Comparison of ENCODE assay signal across 8 cellular contexts in the genomic region with DNA sequence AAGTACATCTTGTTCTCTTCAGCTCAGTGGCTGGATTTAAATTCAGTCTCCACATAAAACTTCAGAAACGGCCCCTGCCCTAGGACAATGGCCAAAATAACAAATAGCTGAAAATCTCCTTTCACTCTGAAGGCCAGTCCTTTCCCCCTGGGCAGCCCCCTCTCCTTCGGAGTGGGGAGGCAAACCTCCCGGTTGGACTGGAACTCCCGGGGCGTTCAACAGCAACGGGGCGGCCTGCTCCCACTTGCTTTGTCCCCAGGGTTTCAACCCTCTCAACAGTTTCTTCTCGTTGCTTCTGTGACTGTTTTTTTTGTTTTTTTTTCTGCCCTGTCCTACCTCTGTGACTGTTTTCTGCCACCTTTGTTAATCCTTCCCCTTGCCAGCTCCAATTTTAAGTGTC.
A peak's percentile ranks its signal among the peaks of the same experiment; 100 is the strongest.
DNase-seq lines count a peak whose midpoint lies in the region; ATAC-seq lines count a peak whose summit lies in the region.

No MANE protein-coding gene starts in this region.

- POLR2A ChIA-PET in activated CD4-positive, alpha-beta T cell treated with anti-CD3 and anti-CD28 coated beads, Interleukin-2, amount 10 ng/mL, durations not matched to agents 7 days and 5 days (lab: Charles Lee), result interaction anchor here (1.1 kb wide), 1 partner anchor 221 kb away, joined by 4 read pairs; no protein-coding TSS in a partner anchor
- POLR2A ChIA-PET in activated CD8-positive, alpha-beta T cell treated with anti-CD3 and anti-CD28 coated beads, Interleukin-2, amount 10 ng/mL, durations not matched to agents 7 days and 5 days (lab: Charles Lee), result interaction anchor here (0.5 to 6.2 kb wide), 8 partner anchors 9 to 242 kb away, joined by 3 to 87 read pairs (median 3); partner anchors contain the start of genes DUSP22 and IRF4

- H3K27ac Mint-ChIP-seq in activated CD4-positive, alpha-beta T cell treated with anti-CD3 and anti-CD28 coated beads, Interleukin-2, amount 10 ng/mL, durations not matched to agents 7 days and 5 days, result peak overlapping the region; percentile 86
- H3K27ac Mint-ChIP-seq in activated CD8-positive, alpha-beta T cell treated with anti-CD3 and anti-CD28 coated beads, Interleukin-2, amount 10 ng/mL, durations not matched to agents 7 days and 5 days, result peak overlapping the region; percentile 82

- peaks cover 51% of the 10 kb centered on the region for H3K4me1 Mint-ChIP-seq in activated CD4-positive, alpha-beta T cell treated with anti-CD3 and anti-CD28 coated beads, Interleukin-2, amount 10 ng/mL, durations not matched to agents 7 days and 5 days
- peaks cover 47% of the 10 kb centered on the region for H3K4me1 Mint-ChIP-seq in activated CD8-positive, alpha-beta T cell treated with anti-CD3 and anti-CD28 coated beads, Interleukin-2, amount 10 ng/mL, durations not matched to agents 7 days and 5 days (ENCODE audit: low read depth)

- peak; percentile 3 for ATAC-seq in HG02588 (IDR thresholded peaks at IDR 0.05; ENCODE audit: unreplicated experiment)
- ATAC-seq in activated CD8-positive, alpha-beta T cell treated with anti-CD3 and anti-CD28 coated beads, Interleukin-2, amount 10 ng/mL, durations not matched to agents 7 days and 5 days, result no peak
- no peak for ATAC-seq in HG03378 (IDR thresholded peaks at IDR 0.05; ENCODE audit: unreplicated experiment)

- H3K9me3 Mint-ChIP-seq in activated CD4-positive, alpha-beta T cell treated with anti-CD3 and anti-CD28 coated beads, Interleukin-2, amount 10 ng/mL, durations not matched to agents 7 days and 5 days, result no peaks in the 10 kb centered on the region
- H3K9me3 Mint-ChIP-seq in activated CD8-positive, alpha-beta T cell treated with anti-CD3 and anti-CD28 coated beads, Interleukin-2, amount 10 ng/mL, durations not matched to agents 7 days and 5 days (ENCODE audit: insufficient read depth), result no peaks in the 10 kb centered on the region

- H3K36me3 Mint-ChIP-seq in activated CD4-positive, alpha-beta T cell treated with anti-CD3 and anti-CD28 coated beads, Interleukin-2, amount 10 ng/mL, durations not matched to agents 7 days and 5 days (ENCODE audit: low read depth), result no peaks in the 10 kb centered on the region
- H3K36me3 Mint-ChIP-seq in activated CD8-positive, alpha-beta T cell treated with anti-CD3 and anti-CD28 coated beads, Interleukin-2, amount 10 ng/mL, durations not matched to agents 7 days and 5 days (ENCODE audit: low read depth), result no peaks in the 10 kb centered on the region

- CTCF ChIA-PET in activated CD4-positive, alpha-beta T cell treated with anti-CD3 and anti-CD28 coated beads, Interleukin-2, amount 10 ng/mL, durations not matched to agents 7 days and 5 days (lab: Charles Lee), result interaction anchor here (0.7 to 4.6 kb wide), 14 partner anchors 9 to 393 kb away, joined by 3 to 34 read pairs (median 4); partner anchors contain the start of gene IRF4
- CTCF ChIA-PET in activated CD8-positive, alpha-beta T cell treated with anti-CD3 and anti-CD28 coated beads, Interleukin-2, amount 10 ng/mL, durations not matched to agents 7 days and 5 days (lab: Charles Lee), result interaction anchor here (0.7 to 6.0 kb wide), 31 partner anchors 11 to 532 kb away, joined by 3 to 85 read pairs (median 5); partner anchors contain the start of genes DUSP22 and IRF4

- DNase-seq in activated CD4-positive, alpha-beta T cell treated with anti-CD3 and anti-CD28 coated beads, Interleukin-2, amount 10 ng/mL, durations not matched to agents 7 days and 5 days, result no peak
- DNase-seq in activated CD4-positive, alpha-beta T cell treated with anti-CD3 and anti-CD28 coated beads for 48 hours, result no peak
- no peak for DNase-seq in activated CD8-positive, alpha-beta T cell treated with anti-CD3 and anti-CD28 coated beads, Interleukin-2, amount 10 ng/mL, durations not matched to agents 7 days and 5 days
- DNase-seq in stimulated activated CD8-positive, alpha-beta memory T cell treated with anti-CD3 and anti-CD28 coated beads, Interleukin-4, amount 100 ng/mL, for 48 hours, result peak; percentile 32
- DNase-seq in retina, result no peak
- DNase-seq in NCI-H226, result no peak

- H3K27me3 Mint-ChIP-seq in activated CD4-positive, alpha-beta T cell treated with anti-CD3 and anti-CD28 coated beads, Interleukin-2, amount 10 ng/mL, durations not matched to agents 7 days and 5 days, result no peaks in the 10 kb centered on the region
- no peaks in the 10 kb centered on the region for H3K27me3 Mint-ChIP-seq in activated CD8-positive, alpha-beta T cell treated with anti-CD3 and anti-CD28 coated beads, Interleukin-2, amount 10 ng/mL, durations not matched to agents 7 days and 5 days (ENCODE audit: low read depth)

- no peak overlapping the region for H3K4me3 Mint-ChIP-seq in activated CD4-positive, alpha-beta T cell treated with anti-CD3 and anti-CD28 coated beads, Interleukin-2, amount 10 ng/mL, durations not matched to agents 7 days and 5 days
- H3K4me3 Mint-ChIP-seq in activated CD8-positive, alpha-beta T cell treated with anti-CD3 and anti-CD28 coated beads, Interleukin-2, amount 10 ng/mL, durations not matched to agents 7 days and 5 days, result no peak overlapping the region
